ENCODE assay signal across 34 cellular contexts in genomic region chrX:9528498-9528897, GRCh38.
"Had no signal": no experiment of that assay in that cellular context is flagged by ENCODE, and none has a peak within 500 bp of the region (broad histone marks: within the 10 kb centered on the region; RNA-seq: fewer than 3 reads in every experiment).

No MANE protein-coding gene starts in this region.

- H3K27me3 ChIP-seq: ascending aorta, esophagus muscularis mucosa, foreskin keratinocyte, gastrocnemius medialis, hepatocyte had no signal

- H3K4me3 ChIP-seq: ascending aorta, breast epithelium, esophagus muscularis mucosa, gastrocnemius medialis, heart right ventricle, hepatocyte had no signal

- H3K27ac Mint-ChIP-seq: activated CD4-positive, alpha-beta memory T cell treated with anti-CD3 and anti-CD28 coated beads for 36 hours; activated CD4-positive, alpha-beta T cell treated with anti-CD3 and anti-CD28 coated beads for 36 hours; activated CD4-positive, alpha-beta T cell treated with anti-CD3 and anti-CD28 coated beads, Interleukin-2, amount 10 ng/mL, durations not matched to agents 24 days and 14 days; activated CD8-positive, alpha-beta T cell treated with anti-CD3 and anti-CD28 coated beads, Interleukin-2, amount 10 ng/mL, durations not matched to agents 7 days and 5 days; activated naive CD4-positive, alpha-beta T cell treated with anti-CD3 and anti-CD28 coated beads, Interleukin-2, amount 10 ng/mL, durations not matched to agents 7 days and 5 days; activated naive CD4-positive, alpha-beta T cell treated with anti-CD3 and anti-CD28 coated beads, Interleukin-2, amount 50 U/mL, for 72 hours; activated naive CD8-positive, alpha-beta T cell treated with anti-CD3 and anti-CD28 coated beads, Interleukin-2, amount 10 ng/mL, durations not matched to agents 7 days and 5 days; activated T-cell treated with anti-CD3 and anti-CD28 coated beads, Interleukin-2, amount 50 U/mL, for 24 hours; activated T-cell treated with anti-CD3 and anti-CD28 coated beads, Interleukin-2, amount 50 U/mL, for 72 hours; T-helper 17 cell; T-helper 2 cell treated with Interferon-gamma antibody and Interleukin-4, amounts not matched to agents 5 μg/mL and 100 μg/mL, for 36 hours had no signal

- DNase-seq: activated CD4-positive, alpha-beta memory T cell treated with anti-CD3 and anti-CD28 coated beads for 36 hours; activated CD4-positive, alpha-beta T cell treated with anti-CD3 and anti-CD28 coated beads for 36 hours; activated CD4-positive, alpha-beta T cell treated with anti-CD3 and anti-CD28 coated beads, Interleukin-2, amount 10 ng/mL, durations not matched to agents 24 days and 14 days; activated CD4-positive, CD25-positive, alpha-beta regulatory T cell; activated CD4-positive, CD25-positive, alpha-beta regulatory T cell treated with anti-CD3 and anti-CD28 coated beads, Interleukin-2, amount 50 U/mL, for 72 hours; activated CD8-positive, alpha-beta memory T cell treated with anti-CD3 and anti-CD28 coated beads, Interleukin-2, amount 50 U/mL, for 48 hours; activated CD8-positive, alpha-beta T cell treated with anti-CD3 and anti-CD28 coated beads, Interleukin-2, amount 10 ng/mL, durations not matched to agents 7 days and 5 days; activated gamma-delta T cell; activated naive CD4-positive, alpha-beta T cell; activated naive CD4-positive, alpha-beta T cell treated with anti-CD3 and anti-CD28 coated beads, Interleukin-2, amount 10 ng/mL, durations not matched to agents 7 days and 5 days; activated naive CD8-positive, alpha-beta T cell treated with anti-CD3 and anti-CD28 coated beads, Interleukin-2, amount 10 ng/mL, durations not matched to agents 7 days and 5 days; activated T-cell treated with anti-CD3 and anti-CD28 coated beads for 4 hours; activated T-cell treated with anti-CD3 and anti-CD28 coated beads, Interleukin-2, amount 50 U/mL, for 24 hours; activated T-cell treated with anti-CD3 and anti-CD28 coated beads, Interleukin-2, amount 50 U/mL, for 72 hours; cortex of kidney; dermis blood vessel endothelial cell; effector CD4-positive, alpha-beta T cell; effector memory CD8-positive, alpha-beta T cell; erythroblast; foreskin keratinocyte; gastrocnemius medialis; glutamatergic neuron; heart right ventricle; T-helper 17 cell; T1000; WERI-Rb-1 had no signal

- H3K9me3 ChIP-seq: ascending aorta, breast epithelium, esophagus muscularis mucosa, gastrocnemius medialis, heart right ventricle had no signal

- H3K27ac ChIP-seq: ascending aorta, breast epithelium, esophagus muscularis mucosa, foreskin keratinocyte, gastrocnemius medialis, heart right ventricle, hepatocyte, WERI-Rb-1 had no signal

- H3K27me3 Mint-ChIP-seq: activated CD4-positive, alpha-beta memory T cell treated with anti-CD3 and anti-CD28 coated beads for 36 hours; activated CD4-positive, alpha-beta T cell treated with anti-CD3 and anti-CD28 coated beads for 36 hours; activated CD4-positive, alpha-beta T cell treated with anti-CD3 and anti-CD28 coated beads, Interleukin-2, amount 10 ng/mL, durations not matched to agents 24 days and 14 days; activated naive CD4-positive, alpha-beta T cell treated with anti-CD3 and anti-CD28 coated beads, Interleukin-2, amount 10 ng/mL, durations not matched to agents 7 days and 5 days; activated naive CD8-positive, alpha-beta T cell treated with anti-CD3 and anti-CD28 coated beads, Interleukin-2, amount 10 ng/mL, durations not matched to agents 7 days and 5 days; brain; central memory CD8-positive, alpha-beta T cell; effector memory CD8-positive, alpha-beta T cell; T-helper 17 cell had no signal

- H3K36me3 ChIP-seq: ascending aorta, breast epithelium, esophagus muscularis mucosa, gastrocnemius medialis, heart right ventricle, WERI-Rb-1 had no signal

- H3K4me1 ChIP-seq: breast epithelium, foreskin keratinocyte had no signal

- H3K4me3 Mint-ChIP-seq: activated CD4-positive, alpha-beta memory T cell treated with anti-CD3 and anti-CD28 coated beads for 36 hours; activated CD4-positive, alpha-beta T cell treated with anti-CD3 and anti-CD28 coated beads for 36 hours; activated CD4-positive, alpha-beta T cell treated with anti-CD3 and anti-CD28 coated beads, Interleukin-2, amount 10 ng/mL, durations not matched to agents 24 days and 14 days; activated CD8-positive, alpha-beta T cell treated with anti-CD3 and anti-CD28 coated beads, Interleukin-2, amount 10 ng/mL, durations not matched to agents 7 days and 5 days; activated naive CD4-positive, alpha-beta T cell treated with anti-CD3 and anti-CD28 coated beads, Interleukin-2, amount 10 ng/mL, durations not matched to agents 7 days and 5 days; activated naive CD8-positive, alpha-beta T cell treated with anti-CD3 and anti-CD28 coated beads, Interleukin-2, amount 10 ng/mL, durations not matched to agents 7 days and 5 days; activated T-cell treated with anti-CD3 and anti-CD28 coated beads, Interleukin-2, amount 50 U/mL, for 24 hours; activated T-cell treated with anti-CD3 and anti-CD28 coated beads, Interleukin-2, amount 50 U/mL, for 72 hours; central memory CD8-positive, alpha-beta T cell; effector memory CD8-positive, alpha-beta T cell; T-helper 17 cell; T-helper 2 cell treated with Interferon-gamma antibody and Interleukin-4, amounts not matched to agents 5 μg/mL and 100 μg/mL, for 36 hours had no signal

- ATAC-seq: activated CD4-positive, alpha-beta T cell treated with anti-CD3 and anti-CD28 coated beads for 36 hours; activated CD8-positive, alpha-beta T cell treated with anti-CD3 and anti-CD28 coated beads, Interleukin-2, amount 10 ng/mL, durations not matched to agents 7 days and 5 days; activated naive CD4-positive, alpha-beta T cell treated with anti-CD3 and anti-CD28 coated beads, Interleukin-2, amount 50 U/mL, for 72 hours; activated T-cell treated with anti-CD3 and anti-CD28 coated beads, Interleukin-2, amount 50 U/mL, for 72 hours; effector memory CD8-positive, alpha-beta T cell; foreskin keratinocyte; gastrocnemius medialis; heart right ventricle; T-helper 17 cell had no signal

- H3K36me3 Mint-ChIP-seq: activated CD4-positive, alpha-beta memory T cell treated with anti-CD3 and anti-CD28 coated beads for 36 hours; activated naive CD4-positive, alpha-beta T cell treated with anti-CD3 and anti-CD28 coated beads, Interleukin-2, amount 10 ng/mL, durations not matched to agents 7 days and 5 days; activated naive CD4-positive, alpha-beta T cell treated with anti-CD3 and anti-CD28 coated beads, Interleukin-2, amount 50 U/mL, for 72 hours; activated naive CD8-positive, alpha-beta T cell treated with anti-CD3 and anti-CD28 coated beads, Interleukin-2, amount 10 ng/mL, durations not matched to agents 7 days and 5 days had no signal

- H3K9me3 Mint-ChIP-seq: activated CD4-positive, alpha-beta memory T cell treated with anti-CD3 and anti-CD28 coated beads for 36 hours; activated CD4-positive, alpha-beta T cell treated with anti-CD3 and anti-CD28 coated beads, Interleukin-2, amount 10 ng/mL, durations not matched to agents 24 days and 14 days; activated naive CD4-positive, alpha-beta T cell treated with anti-CD3 and anti-CD28 coated beads, Interleukin-2, amount 10 ng/mL, durations not matched to agents 7 days and 5 days; activated naive CD4-positive, alpha-beta T cell treated with anti-CD3 and anti-CD28 coated beads, Interleukin-2, amount 50 U/mL, for 72 hours; activated naive CD8-positive, alpha-beta T cell treated with anti-CD3 and anti-CD28 coated beads, Interleukin-2, amount 10 ng/mL, durations not matched to agents 7 days and 5 days; activated T-cell treated with anti-CD3 and anti-CD28 coated beads, Interleukin-2, amount 50 U/mL, for 24 hours; activated T-cell treated with anti-CD3 and anti-CD28 coated beads, Interleukin-2, amount 50 U/mL, for 72 hours; central memory CD8-positive, alpha-beta T cell; effector memory CD8-positive, alpha-beta T cell; T-helper 2 cell treated with Interferon-gamma antibody and Interleukin-4, amounts not matched to agents 5 μg/mL and 100 μg/mL, for 36 hours had no signal
